14 cellular contexts compared by ENCODE assay signal in the genomic region with DNA sequence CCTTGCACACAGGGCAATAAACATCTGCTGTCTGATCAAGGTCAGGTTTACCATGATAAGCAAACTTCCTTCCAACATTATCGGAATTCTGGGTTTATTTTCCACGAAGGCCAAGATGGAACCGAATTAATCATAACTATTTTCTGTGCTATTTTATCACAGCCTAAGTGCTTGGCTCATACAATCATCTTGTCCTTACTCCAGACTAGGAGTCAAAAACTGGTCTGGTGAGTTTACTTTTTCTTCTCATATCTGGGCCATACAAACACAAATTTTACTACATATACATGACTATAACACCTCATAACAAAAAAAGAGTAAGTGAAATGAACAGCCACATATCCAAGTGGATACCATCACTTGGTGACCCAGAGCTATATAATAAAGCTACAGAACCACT. TPM values are rescaled to one million over a fixed set of nuclear protein-coding genes. Genes with fewer than 3 reads are reported as not detected.
DNase-seq lines count a peak whose midpoint lies in the region; ATAC-seq and TF ChIP-seq lines count a peak whose summit lies in the region.
"Had no signal": no experiment of that assay in that cellular context is flagged by ENCODE, and none has a peak within 500 bp of the region (broad histone marks: within the 10 kb centered on the region; RNA-seq: fewer than 3 reads in every experiment).

No MANE protein-coding gene starts in this region.

- intact Hi-C loops in gastrocnemius medialis (cut with DNase I; ENCODE audit: low total_unique reads), result loop anchor here (10.0 kb wide), 3 partner anchors 138 to 248 kb away; no protein-coding TSS in a partner anchor

- in situ Hi-C loops in gastrocnemius medialis (cut with MboI; ENCODE audit: low sequenced_read_pairs in 4 of 4), result loop anchor here in 2 of 4 donors (25.0 kb wide), 1 partner anchor 281 kb away; no protein-coding TSS in a partner anchor

- peak overlapping the region; percentile 64 for H3K4me3 ChIP-seq in AG09309 (ENCODE audit: control insufficient read depth, low read depth, low read length)
- peak overlapping the region; percentile 92 for H3K4me3 ChIP-seq in fibroblast of the aortic adventitia (ENCODE audit: low read depth, low read length)
- H3K4me3 ChIP-seq in gastrocnemius medialis, result peak overlapping the region in 3 of 4 donors; percentile 64 to 74 (median 64)

- no peaks in the 10 kb centered on the region for H3K36me3 ChIP-seq in gastrocnemius medialis

- H3K4me1 ChIP-seq in gastrocnemius medialis, result no peaks in the 10 kb centered on the region

- peaks cover 4 to 22% (median 8%) of the 10 kb centered on the region in 3 donors for H3K27me3 ChIP-seq in gastrocnemius medialis

- DNase-seq in AG09309 (ENCODE audit: low read depth) (no peak), fibroblast of the aortic adventitia (ENCODE audit: low read depth) (peak; percentile 63), gastrocnemius medialis (no peak), cortex of kidney (lab: John Stamatoyannopoulos, UW) (no peak), GM19240 (ENCODE audit: insufficient read length, low spot score) (no peak), hypothalamus (lab: John Stamatoyannopoulos, UW) (no peak)
- no peak for DNase-seq in activated CD8-positive, alpha-beta memory T cell treated with anti-CD3 and anti-CD28 coated beads, Interleukin-2, amount 50 U/mL, for 48 hours
- DNase-seq: activated CD4-positive, alpha-beta T cell treated with anti-CD3 and anti-CD28 coated beads for 1 hour; activated effector memory CD4-positive, alpha-beta T cell treated with Interleukin-2 at 50 U/mL for 16 hours; NCI-H345; posterior cingulate gyrus had no signal

- H3K9me3 ChIP-seq in gastrocnemius medialis, result no peaks in the 10 kb centered on the region

- no peak for TF ChIP-seq POLR2A in gastrocnemius medialis (IDR thresholded peaks at IDR 0.05)

- peak overlapping the region; percentile 51 for H3K27ac ChIP-seq in VCaP
- H3K27ac ChIP-seq in gastrocnemius medialis, result peak overlapping the region in 3 of 4 donors; percentile 64 to 75 (median 74)
- H3K27ac ChIP-seq: C4-2B had no signal

- TF ChIP-seq CTCF in AG09309 (IDR thresholded peaks at IDR 0.05; ENCODE audit: control insufficient read depth, insufficient read depth, low read depth, low read length, missing control alignments), result no peak
- no peak for TF ChIP-seq CTCF in VCaP (conservative IDR thresholded peaks at IDR 0.05)
- no peak for TF ChIP-seq CTCF in fibroblast of the aortic adventitia (IDR thresholded peaks at IDR 0.05; ENCODE audit: insufficient read depth, low read length)
- TF ChIP-seq CTCF in gastrocnemius medialis (IDR thresholded peaks at IDR 0.05 in 4 of 5, conservative IDR thresholded peaks at IDR 0.05 in 1 of 5), result no peak

- ATAC-seq in gastrocnemius medialis, result no peak
- ATAC-seq: HCT116 had no signal

RNA-seq across cellular contexts. Expression of gene FBN1, which starts 2.3 kb away (rescaled TPM):
- total RNA-seq in fibroblast of the aortic adventitia (ENCODE audit: low replicate concordance), result 984 and 4,431 TPM in 2 replicates
- total RNA-seq in gastrocnemius medialis, result 10 to 100 TPM; 13.0 to 28.0 (median 20.9) TPM

Comparison
In these comparisons a context has a peak if more than half of its experiments do, and no peak if none do; other contexts are left out.
1. RNA of gene FBN1, which starts 2.3 kb away (total RNA-seq): 984 to 4,431 TPM in fibroblast of the aortic adventitia; 13.0 to 28.0 TPM in gastrocnemius medialis; every median in the first group is over 10 times any median in the second.
2. Peak in every context shown above with its lines, with median percentiles within 50 percentile points of each other: H3K4me3 ChIP-seq.